ENCODE assay signal across 8 cellular contexts in the genomic region with DNA sequence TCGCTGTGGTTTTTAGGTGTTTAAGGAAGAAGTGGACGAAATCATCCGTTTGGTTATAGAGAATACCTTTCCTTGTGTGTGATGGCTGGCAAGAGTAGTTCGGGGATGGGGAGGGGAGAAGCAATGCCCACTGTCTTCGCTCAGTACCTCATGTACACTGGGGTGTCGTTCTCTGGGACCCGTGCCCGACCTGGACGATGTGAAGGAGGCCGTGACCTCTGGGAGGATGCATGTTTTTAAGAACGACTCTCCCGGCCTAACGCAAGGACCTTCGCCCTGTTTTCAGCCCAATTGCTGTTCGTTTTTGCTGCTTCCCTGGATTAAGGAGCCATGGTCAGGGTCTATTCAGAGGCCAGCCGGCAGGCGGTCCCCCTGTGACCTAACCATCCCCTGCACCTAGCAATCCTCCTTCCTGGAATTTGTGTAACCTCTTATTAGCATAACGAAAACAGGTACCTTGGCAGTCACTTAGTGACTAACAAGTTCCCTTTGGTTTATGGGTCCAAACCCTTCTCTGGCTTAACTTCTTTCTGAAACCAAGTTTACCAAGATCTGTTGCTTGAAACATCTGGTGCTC. TPM values are rescaled to one million over a fixed set of nuclear protein-coding genes. Genes with fewer than 3 reads are reported as not detected.
DNase-seq lines count a peak whose midpoint lies in the region; ATAC-seq and TF ChIP-seq lines count a peak whose summit lies in the region.

No MANE protein-coding gene starts in this region.

- H3K4me1 ChIP-seq in CD4-positive, CD25-positive, alpha-beta regulatory T cell (ENCODE audit: control insufficient read depth, insufficient read depth, low read length, poor library complexity, severe bottlenecking), result peaks cover 56% of the 10 kb centered on the region
- peaks cover 0 to 11% of the 10 kb centered on the region in 2 donors for H3K4me1 ChIP-seq in muscle layer of duodenum (ENCODE audit: control insufficient read depth in 1 of 2, insufficient read depth in 2 of 2, low read length in 2 of 2)

- H3K4me3 Mint-ChIP-seq in CD4-positive, CD25-positive, alpha-beta regulatory T cell, result peak overlapping the region; percentile 97 to 100 (median 98)
- H3K4me3 Mint-ChIP-seq in brain, result peak overlapping the region; percentile 82 to 83 (median 82)

- H3K27me3 ChIP-seq in CD4-positive, CD25-positive, alpha-beta regulatory T cell (ENCODE audit: control insufficient read depth, insufficient read depth, low read length), result no peaks in the 10 kb centered on the region
- H3K27me3 ChIP-seq in muscle layer of duodenum (ENCODE audit: low read depth, low read length), result no peaks in the 10 kb centered on the region

- DNase-seq in CD4-positive, CD25-positive, alpha-beta regulatory T cell, result peak in 1 of 3 donors; percentile 50
- no peak for DNase-seq in LNCaP clone FGC (ENCODE audit: low read depth)
- no peak for DNase-seq in Kasumi-1 (lab: John Stamatoyannopoulos, UW)
- DNase-seq in NCI-H1105 treated with DMSO at 0.1 percent for 48 hours (lab: John Stamatoyannopoulos, UW), result no peak

- H3K27ac Mint-ChIP-seq in CD4-positive, CD25-positive, alpha-beta regulatory T cell, result peak overlapping the region; percentile 85 to 98 (median 92)
- H3K27ac Mint-ChIP-seq in brain, result peak overlapping the region in 4 of 5 experiments; percentile 19 to 64 (median 24)

- H3K4me3 ChIP-seq in CD4-positive, CD25-positive, alpha-beta regulatory T cell (ENCODE audit: low read depth, low read length), result peak overlapping the region; percentile 92
- H3K4me3 ChIP-seq in LNCaP clone FGC (ENCODE audit: low read depth, low read length), result 0 out of 2 replicates have a peak overlapping the region, but pooled peaks have one; percentile 23
- peak overlapping the region; percentile 63 to 64 for H3K4me3 ChIP-seq in muscle layer of duodenum (ENCODE audit: low read depth in 1 of 2, low read length in 2 of 2)

- ATAC-seq in CD4-positive, CD25-positive, alpha-beta regulatory T cell (ENCODE audit: low read depth in 2 of 2), result no peak
- ATAC-seq in HG03571 (IDR thresholded peaks at IDR 0.05; ENCODE audit: unreplicated experiment) (no peak), HG03108 (IDR thresholded peaks at IDR 0.05; ENCODE audit: unreplicated experiment) (no peak)

- no peaks in the 10 kb centered on the region for H3K9me3 ChIP-seq in CD4-positive, CD25-positive, alpha-beta regulatory T cell (ENCODE audit: control insufficient read depth in 2 of 2, low read length in 2 of 2)
- H3K9me3 ChIP-seq in muscle layer of duodenum (ENCODE audit: control insufficient read depth in 1 of 2, low read length in 2 of 2), result no peaks in the 10 kb centered on the region

- no peaks in the 10 kb centered on the region for H3K36me3 ChIP-seq in CD4-positive, CD25-positive, alpha-beta regulatory T cell (ENCODE audit: control insufficient read depth, insufficient read depth, low read length)
- H3K36me3 ChIP-seq in muscle layer of duodenum (ENCODE audit: control insufficient read depth in 1 of 2, insufficient read depth in 2 of 2, low read length in 2 of 2), result no peaks in the 10 kb centered on the region

- no peaks in the 10 kb centered on the region for H3K9me3 Mint-ChIP-seq in CD4-positive, CD25-positive, alpha-beta regulatory T cell
- H3K9me3 Mint-ChIP-seq in brain, result peaks cover 0 to 14% (median 5%) of the 10 kb centered on the region in 5 experiments

- TF ChIP-seq CTCF in LNCaP clone FGC (IDR thresholded peaks at IDR 0.05; ENCODE audit: control insufficient read depth, extremely low read depth, insufficient read depth) (no peak), brain (conservative IDR thresholded peaks at IDR 0.05) (no peak)

- peak overlapping the region; percentile 87 for H3K27ac ChIP-seq in CD4-positive, CD25-positive, alpha-beta regulatory T cell (ENCODE audit: insufficient read depth, low read length, poor library complexity, severe bottlenecking)
- peak overlapping the region; percentile 42 for H3K27ac ChIP-seq in muscle layer of duodenum (ENCODE audit: low read length)

- peaks cover 12 to 68% (median 43%) of the 10 kb centered on the region in 4 donors for H3K4me1 Mint-ChIP-seq in CD4-positive, CD25-positive, alpha-beta regulatory T cell
- H3K4me1 Mint-ChIP-seq in brain, result peaks cover 28% of the 10 kb centered on the region

- no peaks in the 10 kb centered on the region for H3K27me3 Mint-ChIP-seq in CD4-positive, CD25-positive, alpha-beta regulatory T cell
- peaks cover 79% of the 10 kb centered on the region for H3K27me3 Mint-ChIP-seq in brain

- no peaks in the 10 kb centered on the region for H3K36me3 Mint-ChIP-seq in CD4-positive, CD25-positive, alpha-beta regulatory T cell
- no peaks in the 10 kb centered on the region for H3K36me3 Mint-ChIP-seq in brain

RNA-seq across cellular contexts. Expression of a gene that starts 1.3 kb away (rescaled TPM):
- total RNA-seq in CD4-positive, CD25-positive, alpha-beta regulatory T cell, result 10.9 TPM
- polyA plus RNA-seq in CD4-positive, CD25-positive, alpha-beta regulatory T cell, result 10 to 100 TPM in 3 of 4 donors, 1 to 10 TPM in 1; 8.8 to 13.9 (median 13.2) TPM
- polyA plus RNA-seq in brain (ENCODE audit: insufficient read depth, low read depth, low replicate concordance), result 7.1 TPM

RNA-seq across cellular contexts. Expression of a gene that starts 47.2 kb away (rescaled TPM):
- total RNA-seq in CD4-positive, CD25-positive, alpha-beta regulatory T cell, result 465 TPM
- polyA plus RNA-seq in CD4-positive, CD25-positive, alpha-beta regulatory T cell, result 100 to 1,000 TPM; 506 to 541 (median 520) TPM
- polyA plus RNA-seq in brain (ENCODE audit: insufficient read depth, low read depth, low replicate concordance), result 772 TPM

RNA-seq across cellular contexts. Expression of a gene that starts 48.2 kb away (rescaled TPM):
- total RNA-seq in CD4-positive, CD25-positive, alpha-beta regulatory T cell, result 115 TPM
- 100 to 1,000 TPM in 3 of 4 donors, 10 to 100 TPM in 1; 89.1 to 135 (median 125) TPM for polyA plus RNA-seq in CD4-positive, CD25-positive, alpha-beta regulatory T cell
- polyA plus RNA-seq in brain (ENCODE audit: insufficient read depth, low read depth, low replicate concordance), result 89.7 TPM

Comparison
In these comparisons a context has a peak if more than half of its experiments do, and no peak if none do; other contexts are left out.
1. H3K4me3 ChIP-seq: peak in every context shown above with its lines; median percentile 92 in CD4-positive, CD25-positive, alpha-beta regulatory T cell; 64 in muscle layer of duodenum; 23 in LNCaP clone FGC.